ENCODE assay signal across 12 cellular contexts in genomic region chr2:38438536-38439225, GRCh38.
A peak's percentile ranks its signal among the peaks of the same experiment; 100 is the strongest.
DNase-seq lines count a peak whose midpoint lies in the region; ATAC-seq and TF ChIP-seq lines count a peak whose summit lies in the region.
"Had no signal": no experiment of that assay in that cellular context is flagged by ENCODE, and none has a peak within 500 bp of the region (broad histone marks: within the 10 kb centered on the region; RNA-seq: fewer than 3 reads in every experiment).

No MANE protein-coding gene starts in this region.

- BruUV-seq in mammary epithelial cell (replicated peaks; lab: Mats Ljungman, UMichigan), result no TSS peak

- H3K4me2 ChIP-seq in mammary epithelial cell (ENCODE audit: insufficient read depth, low read depth, low read length), result peak overlapping the region; percentile 29

- H3K9ac ChIP-seq in mammary epithelial cell (ENCODE audit: insufficient read depth, low read length), result no peak overlapping the region

- H3K36me3 ChIP-seq in mammary epithelial cell (ENCODE audit: insufficient read depth, low read length), result no peaks in the 10 kb centered on the region
- H3K36me3 ChIP-seq: upper lobe of left lung had no signal

- CTCF ChIA-PET in mammary epithelial cell (lab: Charles Lee; ENCODE audit: low non-redundant PET), result no interaction called here

- dilution Hi-C loops in mammary epithelial cell (cut with HindIII; ENCODE audit: low sequenced_read_pairs), result no loop called here

- H3K27ac ChIP-seq in mammary epithelial cell (ENCODE audit: insufficient read depth, low read depth, low read length), result peak overlapping the region; percentile 55
- H3K27ac ChIP-seq: upper lobe of left lung had no signal

- peak; percentile 70 for ATAC-seq in GM18907 (IDR thresholded peaks at IDR 0.05; ENCODE audit: unreplicated experiment)
- ATAC-seq in HG02970 (IDR thresholded peaks at IDR 0.05; ENCODE audit: low FRiP score, unreplicated experiment), result peak; percentile 48
- ATAC-seq: HCT116 had no signal

- H3K9me3 ChIP-seq in mammary epithelial cell (replicated peaks; ENCODE audit: insufficient read depth, low read length), result no peaks in the 10 kb centered on the region
- H3K9me3 ChIP-seq: upper lobe of left lung had no signal

- intact Hi-C loops in mammary epithelial cell (cut with micrococcal nuclease), result no loop called here

- H3K79me2 ChIP-seq in mammary epithelial cell (ENCODE audit: insufficient read depth, low read length), result no peaks in the 10 kb centered on the region

- no peaks in the 10 kb centered on the region for H4K20me1 ChIP-seq in mammary epithelial cell (ENCODE audit: insufficient read depth, low read length)

- no peak overlapping the region for H3K4me3 ChIP-seq in mammary epithelial cell (replicated peaks in 1 of 3; ENCODE audit: insufficient read depth in 1 of 3, low read depth in 2 of 3, low read length in 3 of 3)
- H3K4me3 ChIP-seq: skin epidermis, upper lobe of left lung had no signal

- H3K27me3 ChIP-seq in mammary epithelial cell (ENCODE audit: insufficient read depth, low read length), result no peaks in the 10 kb centered on the region
- H3K27me3 ChIP-seq: upper lobe of left lung had no signal

- H3K4me1 ChIP-seq in mammary epithelial cell (ENCODE audit: insufficient read depth, low read length), result peaks cover 63% of the 10 kb centered on the region

- TF ChIP-seq CTCF in mammary epithelial cell (conservative IDR thresholded peaks at IDR 0.05 in 1 of 2, IDR thresholded peaks at IDR 0.05 in 1 of 2; ENCODE audit: extremely low read depth in 1 of 2, insufficient read depth in 1 of 2, low read depth in 1 of 2, low read length in 2 of 2), result no peak

- H2AFZ ChIP-seq in mammary epithelial cell (ENCODE audit: low read depth, low read length), result peak overlapping the region; percentile 8

- in situ Hi-C loops in mammary epithelial cell (cut with MboI; ENCODE audit: low sequenced_read_pairs in 2 of 2), result no loop called here

- DNase-seq in ELF-1 (ENCODE audit: low read depth, low spot score) (peak; percentile 43), mammary epithelial cell (peak; percentile 82), OCI-M1 (lab: John Stamatoyannopoulos, UW) (no peak), SIG-M5 treated with dmso at 0.1 percent for 504 hours (lab: John Stamatoyannopoulos, UW; ENCODE audit: unreplicated experiment) (no peak), NCI-H1417 (lab: John Stamatoyannopoulos, UW) (no peak), foreskin melanocyte (no peak)
- DNase-seq: SW 1271, upper lobe of left lung had no signal

- 52% methylated on average over 3 of the region's 3 CpGs for WGBS in mammary epithelial cell (ENCODE audit: low coverage, missing lambda C conversion rate)

Comparison
In these comparisons a context has a peak if more than half of its experiments do, and no peak if none do; other contexts are left out.
1. DNase-seq: peak in ELF-1 (single experiment) and mammary epithelial cell (single experiment); none in OCI-M1 (single experiment), SIG-M5 treated with dmso at 0.1 percent for 504 hours (single experiment), NCI-H1417 (0 of 3) and foreskin melanocyte (single experiment).